9 cellular contexts compared by ENCODE assay signal in genomic region chr13:114142640-114143490, GRCh38. TPM values are rescaled to one million over a fixed set of nuclear protein-coding genes. Genes with fewer than 3 reads are reported as not detected.
DNase-seq lines count a peak whose midpoint lies in the region; ATAC-seq and TF ChIP-seq lines count a peak whose summit lies in the region.
"Had no signal": no experiment of that assay in that cellular context is flagged by ENCODE, and none has a peak within 500 bp of the region (broad histone marks: within the 10 kb centered on the region; RNA-seq: fewer than 3 reads in every experiment).

No MANE protein-coding gene starts in this region.

- H3K4me1 ChIP-seq in A673 (ENCODE audit: insufficient read depth, low read length, poor library complexity, severe bottlenecking), result peaks cover 4% of the 10 kb centered on the region

- no peak overlapping the region for H3K27ac Mint-ChIP-seq in activated T-helper 2 cell treated with anti-CD3 and anti-CD28 coated beads, Interferon-gamma antibody, Interleukin-2, Interleukin-4, amounts not matched to agents 10 μg/mL and 5 μg/mL and 100 μg/mL, durations not matched to agents 14 hours and 24 hours and 36 hours
- no peak overlapping the region for H3K27ac Mint-ChIP-seq in natural killer cell treated with Interleukin-12 subunit alpha and Interleukin-12 subunit beta and Interleukin-15 and Interleukin-18, amount 100 ng/mL, for 72 hours

- no peak overlapping the region for H3K27ac ChIP-seq in A673 (ENCODE audit: low read depth, low read length, poor library complexity, severe bottlenecking)
- H3K27ac ChIP-seq: neutrophil had no signal

- H3K27me3 Mint-ChIP-seq in activated T-helper 2 cell treated with anti-CD3 and anti-CD28 coated beads, Interferon-gamma antibody, Interleukin-2, Interleukin-4, amounts not matched to agents 10 μg/mL and 5 μg/mL and 100 μg/mL, durations not matched to agents 14 hours and 24 hours and 36 hours (ENCODE audit: low read depth), result peaks cover 10% of the 10 kb centered on the region
- no peaks in the 10 kb centered on the region for H3K27me3 Mint-ChIP-seq in natural killer cell treated with Interleukin-12 subunit alpha and Interleukin-12 subunit beta and Interleukin-15 and Interleukin-18, amount 100 ng/mL, for 72 hours

- intact Hi-C loops in activated T-helper 2 cell treated with anti-CD3 and anti-CD28 coated beads, Interferon-gamma antibody, Interleukin-2, Interleukin-4, amounts not matched to agents 10 μg/mL and 5 μg/mL and 100 μg/mL, durations not matched to agents 14 hours and 24 hours and 36 hours (cut with micrococcal nuclease), result no loop called here
- intact Hi-C loops in A673 (cut with micrococcal nuclease; ENCODE audit: unreplicated experiment), result no loop called here

- H3K4me3 Mint-ChIP-seq in activated T-helper 2 cell treated with anti-CD3 and anti-CD28 coated beads, Interferon-gamma antibody, Interleukin-2, Interleukin-4, amounts not matched to agents 10 μg/mL and 5 μg/mL and 100 μg/mL, durations not matched to agents 14 hours and 24 hours and 36 hours (ENCODE audit: low read depth), result no peak overlapping the region
- no peak overlapping the region for H3K4me3 Mint-ChIP-seq in natural killer cell treated with Interleukin-12 subunit alpha and Interleukin-12 subunit beta and Interleukin-15 and Interleukin-18, amount 100 ng/mL, for 72 hours

- no TSS peak for BruUV-seq in A673 (replicated peaks; lab: Mats Ljungman, UMichigan)

- POLR2A ChIA-PET in A673 (lab: Charles Lee; ENCODE audit: low non-redundant PET), result no interaction called here

- H3K4me3 ChIP-seq in GM12865 (ENCODE audit: low read depth, low read length) (no peak overlapping the region), A673 (ENCODE audit: low read depth, low read length, poor library complexity, severe bottlenecking) (no peak overlapping the region)

- no peaks in the 10 kb centered on the region for H3K27me3 ChIP-seq in A673 (replicated peaks; ENCODE audit: insufficient read depth, low read depth, low read length, poor library complexity)

- peak; percentile 65 for DNase-seq in GM12865 (ENCODE audit: low read depth)
- peak; percentile 54 for DNase-seq in NCI-H526 treated with DMSO at 0.1 percent for 48 hours (lab: John Stamatoyannopoulos, UW)
- DNase-seq in activated T-helper 2 cell treated with anti-CD3 and anti-CD28 coated beads, Interferon-gamma antibody, Interleukin-2, Interleukin-4, amounts not matched to agents 10 μg/mL and 5 μg/mL and 100 μg/mL, durations not matched to agents 14 hours and 24 hours and 36 hours (ENCODE audit: low spot score), result peak; percentile 79
- DNase-seq in natural killer cell treated with Interleukin-12 subunit alpha and Interleukin-12 subunit beta and Interleukin-15 and Interleukin-18, amount 100 ng/mL, for 72 hours (ENCODE audit: low spot score), result peak; percentile 86
- DNase-seq in A673 (ENCODE audit: low spot score), result no peak

- peaks cover under 1% of the 10 kb centered on the region for H3K9me3 Mint-ChIP-seq in activated T-helper 2 cell treated with anti-CD3 and anti-CD28 coated beads, Interferon-gamma antibody, Interleukin-2, Interleukin-4, amounts not matched to agents 10 μg/mL and 5 μg/mL and 100 μg/mL, durations not matched to agents 14 hours and 24 hours and 36 hours
- no peaks in the 10 kb centered on the region for H3K9me3 Mint-ChIP-seq in natural killer cell treated with Interleukin-12 subunit alpha and Interleukin-12 subunit beta and Interleukin-15 and Interleukin-18, amount 100 ng/mL, for 72 hours

- H3K36me3 ChIP-seq in A673 (ENCODE audit: insufficient read depth, low read length, poor library complexity, severe bottlenecking), result no peaks in the 10 kb centered on the region
- H3K36me3 ChIP-seq: neutrophil had no signal

- peak; percentile 89 for ATAC-seq in natural killer cell treated with Interleukin-12 subunit alpha and Interleukin-12 subunit beta and Interleukin-15 and Interleukin-18, amount 100 ng/mL, for 72 hours
- ATAC-seq in HG03196 (IDR thresholded peaks at IDR 0.05; ENCODE audit: unreplicated experiment) (no peak), HG03354 (IDR thresholded peaks at IDR 0.05; ENCODE audit: poor library complexity, severe bottlenecking, unreplicated experiment) (no peak), HG03571 (IDR thresholded peaks at IDR 0.05; ENCODE audit: unreplicated experiment) (no peak)

- H3K9me3 ChIP-seq in A673 (ENCODE audit: low read depth, low read length, poor library complexity, severe bottlenecking), result no peaks in the 10 kb centered on the region
- H3K9me3 ChIP-seq: neutrophil had no signal

- no peak for TF ChIP-seq CTCF in GM12865 (IDR thresholded peaks at IDR 0.05; ENCODE audit: insufficient read depth, low read depth, low read length, missing control alignments)
- no peak for TF ChIP-seq CTCF in A673 (conservative IDR thresholded peaks at IDR 0.05; ENCODE audit: low read depth, low read length)

- H3K36me3 Mint-ChIP-seq in activated T-helper 2 cell treated with anti-CD3 and anti-CD28 coated beads, Interferon-gamma antibody, Interleukin-2, Interleukin-4, amounts not matched to agents 10 μg/mL and 5 μg/mL and 100 μg/mL, durations not matched to agents 14 hours and 24 hours and 36 hours (ENCODE audit: low read depth), result no peaks in the 10 kb centered on the region
- no peaks in the 10 kb centered on the region for H3K36me3 Mint-ChIP-seq in natural killer cell treated with Interleukin-12 subunit alpha and Interleukin-12 subunit beta and Interleukin-15 and Interleukin-18, amount 100 ng/mL, for 72 hours

- peaks cover 31% of the 10 kb centered on the region for H3K4me1 Mint-ChIP-seq in activated T-helper 2 cell treated with anti-CD3 and anti-CD28 coated beads, Interferon-gamma antibody, Interleukin-2, Interleukin-4, amounts not matched to agents 10 μg/mL and 5 μg/mL and 100 μg/mL, durations not matched to agents 14 hours and 24 hours and 36 hours (ENCODE audit: low read depth)
- peaks cover 28 to 30% of the 10 kb centered on the region in 2 donors for H3K4me1 Mint-ChIP-seq in natural killer cell treated with Interleukin-12 subunit alpha and Interleukin-12 subunit beta and Interleukin-15 and Interleukin-18, amount 100 ng/mL, for 72 hours (ENCODE audit: low read depth in 2 of 2)

- CTCF ChIA-PET in A673 (lab: Charles Lee), result no interaction called here

RNA-seq across cellular contexts. Expression of gene RASA3, which starts 10.4 kb away (rescaled TPM):
- total RNA-seq in activated T-helper 2 cell treated with anti-CD3 and anti-CD28 coated beads, Interferon-gamma antibody, Interleukin-2, Interleukin-4, amounts not matched to agents 10 μg/mL and 5 μg/mL and 100 μg/mL, durations not matched to agents 14 hours and 24 hours and 36 hours, result 13.7 and 13.9 TPM in 2 replicates
- total RNA-seq in natural killer cell treated with Interleukin-12 subunit alpha and Interleukin-12 subunit beta and Interleukin-15 and Interleukin-18, amount 100 ng/mL, for 72 hours, result 10 to 100 TPM in 1 of 2 donors, 1 to 10 TPM in 1; 6.9 to 11.7 TPM
- 22.1 and 24.1 TPM in 2 replicates for total RNA-seq in A673 (2021)

RNA-seq across cellular contexts. Expression of gene CFAP97D2, which starts 36.2 kb away (rescaled TPM):
- total RNA-seq in activated T-helper 2 cell treated with anti-CD3 and anti-CD28 coated beads, Interferon-gamma antibody, Interleukin-2, Interleukin-4, amounts not matched to agents 10 μg/mL and 5 μg/mL and 100 μg/mL, durations not matched to agents 14 hours and 24 hours and 36 hours, result not detected in 2 replicates
- total RNA-seq in natural killer cell treated with Interleukin-12 subunit alpha and Interleukin-12 subunit beta and Interleukin-15 and Interleukin-18, amount 100 ng/mL, for 72 hours, result not detected
- not detected in 2 replicates for total RNA-seq in A673 (2021)

Comparison
In these comparisons a context has a peak if more than half of its experiments do, and no peak if none do; other contexts are left out.
1. ATAC-seq: peak in natural killer cell treated with Interleukin-12 subunit alpha and Interleukin-12 subunit beta and Interleukin-15 and Interleukin-18, amount 100 ng/mL, for 72 hours (2 of 2); none in HG03196 (single experiment), HG03354 (single experiment) and HG03571 (single experiment).